In the genomic region with DNA sequence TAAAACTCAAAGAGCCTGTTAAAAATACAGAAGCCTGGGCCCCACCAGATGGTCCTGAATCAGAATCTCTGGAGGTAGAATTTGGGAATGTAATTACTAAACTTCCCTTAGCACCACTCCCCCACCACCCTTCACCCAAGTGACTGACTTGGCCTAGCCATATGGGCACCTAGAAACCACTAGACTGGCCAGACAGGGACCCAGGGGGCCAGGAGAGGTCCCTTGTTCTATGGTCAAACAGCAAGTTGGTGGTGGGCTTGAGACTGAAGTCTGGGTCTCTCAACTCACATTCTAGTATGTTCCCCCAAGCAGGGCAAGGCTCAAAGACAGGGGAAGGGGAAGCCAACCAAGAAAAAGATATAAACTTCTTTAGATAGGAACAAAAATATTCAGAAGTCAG, we compare ENCODE assay signal across 25 cellular contexts.
"Had no signal": no experiment of that assay in that cellular context is flagged by ENCODE, and none has a peak within 500 bp of the region (broad histone marks: within the 10 kb centered on the region; RNA-seq: fewer than 3 reads in every experiment).

No MANE protein-coding gene starts in this region.

- H3K36me3 ChIP-seq: neural progenitor cell, ovary, right lobe of liver, sigmoid colon, stomach, thoracic aorta, thyroid gland, tibial nerve, upper lobe of left lung, vagina had no signal

- H3K4me3 ChIP-seq: neural progenitor cell, ovary, psoas muscle, right lobe of liver, sigmoid colon, stomach, thoracic aorta, thyroid gland, tibial nerve, upper lobe of left lung, vagina had no signal

- H3K27ac ChIP-seq: neural progenitor cell, ovary, parathyroid adenoma, psoas muscle, right lobe of liver, sigmoid colon, stomach, thoracic aorta, thyroid gland, tibial nerve, upper lobe of left lung, vagina had no signal

- ATAC-seq: natural killer cell; psoas muscle; right cardiac atrium; right lobe of liver; stimulated activated effector memory CD8-positive, alpha-beta T cell treated with anti-CD3 and anti-CD28 coated beads, Interleukin-12 subunit alpha, Interleukin-12 subunit beta, amount 100 ng/mL, for 72 hours; stimulated activated naive B cell treated with anti-CD40 and anti-IgM and Interleukin-4, amounts not matched to agents 10 μg/mL and 1 μg/mL and 100 μg/mL, for 72 hours had no signal

- H3K27me3 ChIP-seq: neural progenitor cell, ovary, right lobe of liver, sigmoid colon, stomach, thyroid gland, tibial nerve, upper lobe of left lung, vagina had no signal

- DNase-seq: natural killer cell; occipital lobe; ovary; posterior cingulate gyrus; psoas muscle; right cardiac atrium; right lobe of liver; sigmoid colon; small intestine; stimulated activated CD4-positive, alpha-beta T cell treated with anti-CD3 and anti-CD28 coated beads, Interleukin-15, amount 100 ng/mL, for 24 hours; stimulated activated CD4-positive, alpha-beta T cell treated with anti-CD3 and anti-CD28 coated beads, Interleukin-2, amount 100 ng/mL, for 24 hours; stimulated activated CD4-positive, alpha-beta T cell treated with anti-CD3 and anti-CD28 coated beads, Interleukin-2, amount 100 ng/mL, for 48 hours; stimulated activated CD4-positive, alpha-beta T cell treated with anti-CD3 and anti-CD28 coated beads, Interleukin-4, amount 100 ng/mL, for 24 hours; stimulated activated naive B cell treated with anti-CD40 and anti-IgM and Interleukin-4, amounts not matched to agents 10 μg/mL and 1 μg/mL and 100 μg/mL, for 72 hours; stimulated activated naive CD4-positive, alpha-beta T cell treated with Interleukin-2 at 50 U/mL for 16 hours; stomach; thyroid gland; trophoblast cell; upper lobe of left lung had no signal

- H3K9me3 ChIP-seq: ovary, psoas muscle, right lobe of liver, sigmoid colon, stomach, thoracic aorta, thyroid gland, tibial nerve, upper lobe of left lung, vagina had no signal

- H3K4me1 ChIP-seq: parathyroid adenoma, psoas muscle, right lobe of liver, sigmoid colon, thyroid gland, upper lobe of left lung, vagina had no signal
